19 cellular contexts compared by ENCODE assay signal in genomic region chr7:3027005-3027404, GRCh38. TPM values are rescaled to one million over a fixed set of nuclear protein-coding genes. Genes with fewer than 3 reads are reported as not detected.
A peak's percentile ranks its signal among the peaks of the same experiment; 100 is the strongest.
DNase-seq lines count a peak whose midpoint lies in the region; ATAC-seq, FAIRE-seq and TF ChIP-seq lines count a peak whose summit lies in the region.
"Had no signal": no experiment of that assay in that cellular context is flagged by ENCODE, and none has a peak within 500 bp of the region (broad histone marks: within the 10 kb centered on the region; RNA-seq: fewer than 3 reads in every experiment).

No MANE protein-coding gene starts in this region.

- dilution Hi-C loops in keratinocyte (cut with MboI; ENCODE audit: extremely low pct_ligation_motif_present, low sequenced_read_pairs) = no loop called here

- H4K8ac ChIP-seq in H9 (replicated peaks; ENCODE audit: insufficient read length, low read depth, low read length) = no peak overlapping the region

- no peak for FAIRE-seq in keratinocyte (lab: Jason Lieb, UNC)
- FAIRE-seq: astrocyte, HepG2, TTC549 had no signal

- H4K91ac ChIP-seq in H9 (ENCODE audit: insufficient read length, low read depth, low read length) = no peak overlapping the region

- H2AFZ ChIP-seq in keratinocyte (ENCODE audit: control insufficient read depth, low read length) = peak overlapping the region; percentile 85
- no peak overlapping the region for H2AFZ ChIP-seq in H9 (ENCODE audit: low read length)

- H3K79me2 ChIP-seq in keratinocyte (ENCODE audit: control insufficient read depth, insufficient read depth, low read length) (no peaks in the 10 kb centered on the region), H9 (ENCODE audit: insufficient read depth, low read length) (no peaks in the 10 kb centered on the region)

- no peak overlapping the region for H3K23ac ChIP-seq in H9 (ENCODE audit: insufficient read length, low read depth, low read length)

- CTCF ChIA-PET in activated CD8-positive, alpha-beta T cell treated with anti-CD3 and anti-CD28 coated beads, Interleukin-2, amount 10 ng/mL, durations not matched to agents 7 days and 5 days (lab: Charles Lee) = no interaction called here

- H3K4ac ChIP-seq in H9 (ENCODE audit: low read depth, low read length) = no peak overlapping the region

- H3K27ac Mint-ChIP-seq in activated CD8-positive, alpha-beta T cell treated with anti-CD3 and anti-CD28 coated beads, Interleukin-2, amount 10 ng/mL, durations not matched to agents 7 days and 5 days = peak overlapping the region; percentile 23
- H3K27ac Mint-ChIP-seq in type B pancreatic cell (peak overlapping the region; percentile 88), H9 (peak overlapping the region in 1 of 3 experiments; percentile 41; a peak in 3 of 7 replicates)

- peak overlapping the region; percentile 76 for H3K4me2 ChIP-seq in keratinocyte (ENCODE audit: control insufficient read depth, extremely low read depth, insufficient read depth, low read depth, low read length)
- no peak overlapping the region for H3K4me2 ChIP-seq in H9 (ENCODE audit: insufficient read depth, insufficient read length, low read length)

- no peaks in the 10 kb centered on the region for H3K27me3 Mint-ChIP-seq in activated CD8-positive, alpha-beta T cell treated with anti-CD3 and anti-CD28 coated beads, Interleukin-2, amount 10 ng/mL, durations not matched to agents 7 days and 5 days (ENCODE audit: low read depth)
- H3K27me3 Mint-ChIP-seq in type B pancreatic cell = no peaks in the 10 kb centered on the region
- no peaks in the 10 kb centered on the region for H3K27me3 Mint-ChIP-seq in H9 (ENCODE audit: low read depth)

- H3K9me1 ChIP-seq in keratinocyte (ENCODE audit: control insufficient read depth, extremely low read depth, insufficient read depth, low read length) = peaks cover 2% of the 10 kb centered on the region

- intact Hi-C loops in cardiac septum (cut with DNase I) (no loop called here), Right ventricle myocardium superior (cut with DNase I) (no loop called here)

- peak overlapping the region in 1 of 3 experiments; percentile 36 for H3K4me3 ChIP-seq in keratinocyte (ENCODE audit: control insufficient read depth in 2 of 3, extremely low read depth in 1 of 3, insufficient read depth in 2 of 3, low read depth in 1 of 3, low read length in 3 of 3)
- H3K4me3 ChIP-seq: dorsolateral prefrontal cortex, mucosa of descending colon, prostate gland, vagina had no signal

- H3K14ac ChIP-seq in H9 (ENCODE audit: insufficient read depth, low read length) = no peak overlapping the region; the same call in 1 of the 2 replicates

- H3K9me3 ChIP-seq in keratinocyte (ENCODE audit: control insufficient read depth, low read depth, low read length) = no peaks in the 10 kb centered on the region
- no peaks in the 10 kb centered on the region for H3K9me3 ChIP-seq in H9 (ENCODE audit: control insufficient read depth, low read depth, low read length)
- H3K9me3 ChIP-seq: prostate gland, vagina had no signal

- no peaks in the 10 kb centered on the region for H3K36me3 ChIP-seq in keratinocyte (ENCODE audit: control insufficient read depth in 2 of 2, extremely low read depth in 1 of 2, insufficient read depth in 2 of 2, low read length in 2 of 2)
- H3K36me3 ChIP-seq: prostate gland, vagina had no signal

- peaks cover 84% of the 10 kb centered on the region for H3K36me3 Mint-ChIP-seq in activated CD8-positive, alpha-beta T cell treated with anti-CD3 and anti-CD28 coated beads, Interleukin-2, amount 10 ng/mL, durations not matched to agents 7 days and 5 days (ENCODE audit: low read depth)
- H3K36me3 Mint-ChIP-seq in type B pancreatic cell (peaks cover 5% of the 10 kb centered on the region), H9 (ENCODE audit: insufficient read depth in 1 of 3, low read depth in 3 of 3) (peaks cover 3 to 14% (median 5%) of the 10 kb centered on the region in 3 experiments; a peak in 5 of 7 replicates)

- no peaks in the 10 kb centered on the region for H3K79me1 ChIP-seq in H9 (ENCODE audit: insufficient read depth, low read depth, low read length, poor library complexity, severe bottlenecking)

- peaks cover 49% of the 10 kb centered on the region for H3K4me1 Mint-ChIP-seq in activated CD8-positive, alpha-beta T cell treated with anti-CD3 and anti-CD28 coated beads, Interleukin-2, amount 10 ng/mL, durations not matched to agents 7 days and 5 days (ENCODE audit: low read depth)
- H3K4me1 Mint-ChIP-seq in type B pancreatic cell (ENCODE audit: unreplicated experiment) (peaks cover 19% of the 10 kb centered on the region), H9 (peaks cover 19 to 22% of the 10 kb centered on the region in 2 experiments)

- no CpG with 5 or more reads among the region's 13 CpGs for WGBS in H9 (ENCODE audit: extremely low coverage, insufficient read length, low lambda C conversion rate)

- H3T11ph ChIP-seq in H9 (ENCODE audit: low read length) = no peak overlapping the region

- no peaks in the 10 kb centered on the region for H3K23me2 ChIP-seq in H9 (ENCODE audit: insufficient read length, low read depth, low read length, poor library complexity, severe bottlenecking)

- H3K4me1 ChIP-seq in keratinocyte (ENCODE audit: control insufficient read depth, extremely low read depth, insufficient read depth, low read length) = peaks cover 15% of the 10 kb centered on the region
- H3K4me1 ChIP-seq in H9 (ENCODE audit: insufficient read depth, low read length) = no peaks in the 10 kb centered on the region; the same call in 1 of the 2 replicates

- H3K4me3 Mint-ChIP-seq in activated CD8-positive, alpha-beta T cell treated with anti-CD3 and anti-CD28 coated beads, Interleukin-2, amount 10 ng/mL, durations not matched to agents 7 days and 5 days = no peak overlapping the region
- peak overlapping the region; percentile 53 for H3K4me3 Mint-ChIP-seq in type B pancreatic cell
- H3K4me3 Mint-ChIP-seq in H9 = no peak overlapping the region

- TF ChIP-seq CTCF in keratinocyte (optimal IDR thresholded peaks at IDR 0.05 in 1 of 3, IDR thresholded peaks at IDR 0.05 in 1 of 3, conservative IDR thresholded peaks at IDR 0.05 in 1 of 3; ENCODE audit: extremely low read depth in 1 of 3, insufficient read depth in 2 of 3, low read length in 3 of 3) (no peak), type B pancreatic cell (conservative IDR thresholded peaks at IDR 0.05) (no peak), H9 (conservative IDR thresholded peaks at IDR 0.05) (no peak)

- H2BK120ac ChIP-seq in H9 (ENCODE audit: low read depth, low read length, poor library complexity, severe bottlenecking) = no peak overlapping the region

- H3K56ac ChIP-seq in H9 (ENCODE audit: insufficient read length, low read depth, low read length) = no peak overlapping the region

- ATAC-seq in Right ventricle myocardium superior (ENCODE audit: poor library complexity) = no peak
- no peak for ATAC-seq in activated CD8-positive, alpha-beta T cell treated with anti-CD3 and anti-CD28 coated beads, Interleukin-2, amount 10 ng/mL, durations not matched to agents 7 days and 5 days
- no peak for ATAC-seq in GM18498 (IDR thresholded peaks at IDR 0.05; ENCODE audit: unreplicated experiment)
- ATAC-seq: HepG2, mucosa of descending colon had no signal

- no peaks in the 10 kb centered on the region for H4K20me1 ChIP-seq in keratinocyte (ENCODE audit: control insufficient read depth, extremely low read depth, insufficient read depth, low read length)
- H4K20me1 ChIP-seq in H9 (ENCODE audit: control insufficient read depth, insufficient read depth, insufficient read length) = no peaks in the 10 kb centered on the region

- H2BK15ac ChIP-seq in H9 (ENCODE audit: low read depth, low read length) = no peak overlapping the region

- H3K9ac ChIP-seq in keratinocyte (ENCODE audit: control insufficient read depth, extremely low read depth, insufficient read depth, low read length) = peak overlapping the region; percentile 25
- H3K9ac ChIP-seq in H9 (ENCODE audit: extremely low read depth, insufficient read length, low read length) = no peak overlapping the region

- no peak overlapping the region for H2BK5ac ChIP-seq in H9 (ENCODE audit: insufficient read length, low read length)

- no peak overlapping the region for H3K18ac ChIP-seq in H9 (ENCODE audit: insufficient read length, low read depth, low read length)

- POLR2A ChIA-PET in activated CD8-positive, alpha-beta T cell treated with anti-CD3 and anti-CD28 coated beads, Interleukin-2, amount 10 ng/mL, durations not matched to agents 7 days and 5 days (lab: Charles Lee) = no interaction called here

- DNase-seq in cardiac septum (ENCODE audit: low spot score) = peak; percentile 44
- DNase-seq in Right ventricle myocardium superior = no peak
- DNase-seq in activated CD8-positive, alpha-beta T cell treated with anti-CD3 and anti-CD28 coated beads, Interleukin-2, amount 10 ng/mL, durations not matched to agents 7 days and 5 days = no peak
- no peak for DNase-seq in keratinocyte (ENCODE audit: low read depth, low spot score)
- DNase-seq in type B pancreatic cell (ENCODE audit: extremely low spot score, unreplicated experiment) = no peak
- DNase-seq in A172 (ENCODE audit: low spot score) = no peak
- no peak for DNase-seq in H9
- DNase-seq: foreskin melanocyte, mucosa of descending colon, NCI-H1048, NCI-H69, SHP77 had no signal

- no peak overlapping the region for H4K5ac ChIP-seq in H9 (ENCODE audit: insufficient read length, low read depth, low read length)

- no peak overlapping the region for H2AK5ac ChIP-seq in H9 (ENCODE audit: insufficient read length, low read length)

- H3K27me3 ChIP-seq in keratinocyte (ENCODE audit: control insufficient read depth, extremely low read depth, insufficient read depth, low read length) (no peaks in the 10 kb centered on the region), H9 (ENCODE audit: insufficient read depth, low read length) (no peaks in the 10 kb centered on the region)
- H3K27me3 ChIP-seq: vagina had no signal

- H3K9me3 Mint-ChIP-seq in activated CD8-positive, alpha-beta T cell treated with anti-CD3 and anti-CD28 coated beads, Interleukin-2, amount 10 ng/mL, durations not matched to agents 7 days and 5 days (ENCODE audit: insufficient read depth) = peaks cover 31% of the 10 kb centered on the region
- peaks cover 5% of the 10 kb centered on the region for H3K9me3 Mint-ChIP-seq in type B pancreatic cell
- peaks cover 4 to 7% of the 10 kb centered on the region in 2 experiments; a peak in 4 of 5 replicates for H3K9me3 Mint-ChIP-seq in H9

- H2BK20ac ChIP-seq in H9 (ENCODE audit: low read depth, low read length, poor library complexity, severe bottlenecking) = no peak overlapping the region

- H3K27ac ChIP-seq in keratinocyte (ENCODE audit: control insufficient read depth, insufficient read depth, low read length) (no peak overlapping the region), H9 (ENCODE audit: insufficient read length, low read depth, low read length) (no peak overlapping the region)
- H3K27ac ChIP-seq: vagina had no signal

- H2BK12ac ChIP-seq in H9 (ENCODE audit: insufficient read length, low read depth, low read length) = no peak overlapping the region

RNA-seq across cellular contexts. Expression of gene CARD11, which starts 16.7 kb away (rescaled TPM):
- 0.32 TPM for total RNA-seq in cardiac septum
- 0.22 TPM for total RNA-seq in Right ventricle myocardium superior
- 100 to 1,000 TPM; 178 TPM for total RNA-seq in activated CD8-positive, alpha-beta T cell treated with anti-CD3 and anti-CD28 coated beads, Interleukin-2, amount 10 ng/mL, durations not matched to agents 7 days and 5 days
- 4.1 to 7.2 TPM (median 4.3 TPM) in 3 replicates for polyA plus RNA-seq in keratinocyte
- polyA plus RNA-seq in keratinocyte (2011; ENCODE audit: low read depth) = 0.69 TPM
- 4.8 and 9.0 TPM in 2 replicates for polyA plus RNA-seq in keratinocyte (2011; cell fraction: cytosol; rRNA removed)
- polyA plus RNA-seq in keratinocyte (2011; cell fraction: nucleus; rRNA removed) = 7.1 and 9.2 TPM in 2 replicates
- 0.51 and 10.1 TPM in 2 replicates for polyA plus RNA-seq in keratinocyte (2012; ENCODE audit: low replicate concordance)
- 3.9 to 22.2 TPM (median 12.4 TPM) in 3 replicates for polyA minus RNA-seq in keratinocyte
- 10.9 TPM for polyA minus RNA-seq in keratinocyte (2011; cell fraction: cytosol; rRNA and poly(A)+ RNA removed)
- 4.1 and 10.1 TPM in 2 replicates for polyA minus RNA-seq in keratinocyte (2011; cell fraction: nucleus; rRNA and poly(A)+ RNA removed)
- 11.6 and 43.1 TPM in 2 replicates for total RNA-seq in type B pancreatic cell (ENCODE audit: low replicate concordance)
- total RNA-seq in A172 (2014; rRNA removed; shearing (Covaris generic)) = 16.9 and 23.0 TPM in 2 replicates
- 20.0 and 22.3 TPM in 2 replicates for total RNA-seq in H9 (2021)
- total RNA-seq: HepG2 had no signal
